ENCODE assay signal across 8 cellular contexts in genomic region chr17:76370261-76370993, GRCh38. TPM values are rescaled to one million over a fixed set of nuclear protein-coding genes. Genes with fewer than 3 reads are reported as not detected.
DNase-seq lines count a peak whose midpoint lies in the region; ATAC-seq and TF ChIP-seq lines count a peak whose summit lies in the region.
"Had no signal": no experiment of that assay in that cellular context is flagged by ENCODE, and none has a peak within 500 bp of the region (broad histone marks: within the 10 kb centered on the region; RNA-seq: fewer than 3 reads in every experiment).

No MANE protein-coding gene starts in this region.

- no peak overlapping the region for H3K27ac Mint-ChIP-seq in activated T-helper 17 cell treated with anti-CD3 and anti-CD28 coated beads, Interleukin-2, amount 50 U/mL, for 72 hours
- H3K27ac Mint-ChIP-seq: stimulated activated memory B cell treated with anti-CD40 and anti-IgM and Interleukin-4, amounts not matched to agents 10 μg/mL and 1 μg/mL and 100 μg/mL, for 72 hours had no signal

- H2AFZ ChIP-seq in hepatocyte = no peak overlapping the region

- no peak overlapping the region for H3K4me3 Mint-ChIP-seq in activated T-helper 17 cell treated with anti-CD3 and anti-CD28 coated beads, Interleukin-2, amount 50 U/mL, for 72 hours
- H3K4me3 Mint-ChIP-seq: stimulated activated memory B cell treated with anti-CD40 and anti-IgM and Interleukin-4, amounts not matched to agents 10 μg/mL and 1 μg/mL and 100 μg/mL, for 72 hours had no signal

- H3K9me3 ChIP-seq in hepatocyte (ENCODE audit: low read depth) (no peaks in the 10 kb centered on the region), tibial artery (no peaks in the 10 kb centered on the region), HAP-1 (no peaks in the 10 kb centered on the region)

- 78% methylated on average over 11 of the region's 11 CpGs for WGBS in hepatocyte (ENCODE audit: low lambda C conversion rate, missing lambda C conversion rate)

- in situ Hi-C loops in HAP-1 (cut with MboI; ENCODE audit: low sequenced_read_pairs) = no loop called here

- TF ChIP-seq CTCF in hepatocyte (IDR thresholded peaks at IDR 0.05; ENCODE audit: poor library complexity) (peak; percentile 9), tibial artery (IDR thresholded peaks at IDR 0.05) (peak; percentile 31 to 43)

- H3K27me3 ChIP-seq in hepatocyte = no peaks in the 10 kb centered on the region
- no peaks in the 10 kb centered on the region for H3K27me3 ChIP-seq in tibial artery
- H3K27me3 ChIP-seq in HAP-1 (ENCODE audit: low read depth) = no peaks in the 10 kb centered on the region

- H4K20me1 ChIP-seq in hepatocyte (ENCODE audit: insufficient read depth, poor library complexity, severe bottlenecking) = no peaks in the 10 kb centered on the region

- no peak overlapping the region for H3K4me3 ChIP-seq in hepatocyte
- H3K4me3 ChIP-seq in tibial artery = no peak overlapping the region
- H3K4me3 ChIP-seq in HAP-1 = no peak overlapping the region

- H3K4me1 ChIP-seq in hepatocyte (ENCODE audit: insufficient read depth) = peaks cover 7% of the 10 kb centered on the region
- peaks cover 0 to 16% (median 8%) of the 10 kb centered on the region in 4 donors for H3K4me1 ChIP-seq in tibial artery
- peaks cover 7% of the 10 kb centered on the region for H3K4me1 ChIP-seq in HAP-1

- DNase-seq in HPDE6-E6E7 (ENCODE audit: extremely low spot score) (peak; percentile 64), hepatocyte (ENCODE audit: low spot score) (no peak), tibial artery (peak; percentile 67 to 84), HAP-1 (ENCODE audit: low spot score in 2 of 2) (no peak), NCI-H1092 (lab: John Stamatoyannopoulos, UW) (no peak)

- H3K36me3 Mint-ChIP-seq in activated T-helper 17 cell treated with anti-CD3 and anti-CD28 coated beads, Interleukin-2, amount 50 U/mL, for 72 hours (ENCODE audit: low read depth) = no peaks in the 10 kb centered on the region
- H3K36me3 Mint-ChIP-seq: stimulated activated memory B cell treated with anti-CD40 and anti-IgM and Interleukin-4, amounts not matched to agents 10 μg/mL and 1 μg/mL and 100 μg/mL, for 72 hours had no signal

- ATAC-seq in activated T-helper 17 cell treated with anti-CD3 and anti-CD28 coated beads, Interleukin-2, amount 50 U/mL, for 72 hours (replicated peaks) = peak; percentile 58
- no peak for ATAC-seq in GM21447 (IDR thresholded peaks at IDR 0.05; ENCODE audit: unreplicated experiment)
- ATAC-seq: stimulated activated memory B cell treated with anti-CD40 and anti-IgM and Interleukin-4, amounts not matched to agents 10 μg/mL and 1 μg/mL and 100 μg/mL, for 72 hours had no signal

- no peaks in the 10 kb centered on the region for H3K36me3 ChIP-seq in hepatocyte (replicated peaks; ENCODE audit: insufficient read depth, low read depth)
- H3K36me3 ChIP-seq in tibial artery = no peaks in the 10 kb centered on the region
- no peaks in the 10 kb centered on the region for H3K36me3 ChIP-seq in HAP-1 (replicated peaks)

- no peak overlapping the region for H3K4me2 ChIP-seq in hepatocyte

- peaks cover 6% of the 10 kb centered on the region for H3K4me1 Mint-ChIP-seq in activated T-helper 17 cell treated with anti-CD3 and anti-CD28 coated beads, Interleukin-2, amount 50 U/mL, for 72 hours

- H3K27ac ChIP-seq in hepatocyte = no peak overlapping the region
- peak overlapping the region in 1 of 2 donors; percentile 24 for H3K27ac ChIP-seq in tibial artery

- no peaks in the 10 kb centered on the region for H3K9me3 Mint-ChIP-seq in activated T-helper 17 cell treated with anti-CD3 and anti-CD28 coated beads, Interleukin-2, amount 50 U/mL, for 72 hours
- H3K9me3 Mint-ChIP-seq: stimulated activated memory B cell treated with anti-CD40 and anti-IgM and Interleukin-4, amounts not matched to agents 10 μg/mL and 1 μg/mL and 100 μg/mL, for 72 hours had no signal

- intact Hi-C loops in tibial artery (cut with DNase I; ENCODE audit: low total_unique reads) = no loop called here

- no peaks in the 10 kb centered on the region for H3K79me2 ChIP-seq in hepatocyte

- H3K27me3 Mint-ChIP-seq in activated T-helper 17 cell treated with anti-CD3 and anti-CD28 coated beads, Interleukin-2, amount 50 U/mL, for 72 hours = no peaks in the 10 kb centered on the region

- H3K9me2 ChIP-seq in hepatocyte (replicated peaks; ENCODE audit: insufficient read depth) = no peaks in the 10 kb centered on the region

RNA-seq across cellular contexts. Expression of gene SPHK1, which starts 14.0 kb away (rescaled TPM):
- 10 to 100 TPM; 10.5 to 12.4 TPM for total RNA-seq in activated T-helper 17 cell treated with anti-CD3 and anti-CD28 coated beads, Interleukin-2, amount 50 U/mL, for 72 hours
- 3.8 and 5.2 TPM in 2 replicates for total RNA-seq in hepatocyte
- 12.1 and 15.2 TPM in 2 replicates for polyA plus RNA-seq in hepatocyte

RNA-seq across cellular contexts. Expression of gene PRPSAP1, which starts 16.7 kb away (rescaled TPM):
- total RNA-seq in activated T-helper 17 cell treated with anti-CD3 and anti-CD28 coated beads, Interleukin-2, amount 50 U/mL, for 72 hours = 10 to 100 TPM; 24.5 to 29.7 TPM
- 42.1 and 61.8 TPM in 2 replicates for total RNA-seq in hepatocyte
- 42.3 and 62.3 TPM in 2 replicates for polyA plus RNA-seq in hepatocyte

Comparison
In these comparisons a context has a peak if more than half of its experiments do, and no peak if none do; other contexts are left out.
1. DNase-seq: peak in HPDE6-E6E7 (single experiment) and tibial artery (2 of 2); none in hepatocyte (single experiment), HAP-1 (0 of 2) and NCI-H1092 (single experiment).